In genomic region chr13:36130542-36131214, GRCh38 we compare ENCODE assay signal across 8 cellular contexts. TPM values are rescaled to one million over a fixed set of nuclear protein-coding genes. Genes with fewer than 3 reads are reported as not detected.
A peak's percentile ranks its signal among the peaks of the same experiment; 100 is the strongest.
DNase-seq lines count a peak whose midpoint lies in the region; ATAC-seq and TF ChIP-seq lines count a peak whose summit lies in the region.

No MANE protein-coding gene starts in this region.

- no peak for TF ChIP-seq CTCF in WERI-Rb-1 (IDR thresholded peaks at IDR 0.05; ENCODE audit: low read depth, low read length)

- ATAC-seq in HG03025 (IDR thresholded peaks at IDR 0.05; ENCODE audit: low FRiP score, unreplicated experiment), result no peak

- H3K9me3 ChIP-seq in WERI-Rb-1 (ENCODE audit: severe bottlenecking) (no peaks in the 10 kb centered on the region), iPS-15b (ENCODE audit: control insufficient read depth, insufficient read depth, low read length) (no peaks in the 10 kb centered on the region), subcutaneous abdominal adipose tissue (ENCODE audit: control insufficient read depth in 5 of 5, low read length in 5 of 5) (peaks cover 0 to 2% (median 0%) of the 10 kb centered on the region in 5 donors)

- H3K4me3 ChIP-seq in WERI-Rb-1 (ENCODE audit: low read depth, low read length) (peak overlapping the region; percentile 59), iPS-15b (ENCODE audit: low read depth, low read length) (peak overlapping the region; percentile 75), subcutaneous abdominal adipose tissue (ENCODE audit: low read depth in 1 of 5, low read length in 5 of 5) (peak overlapping the region; percentile 48 to 73 (median 64))

- no peak overlapping the region for H3K27ac ChIP-seq in WERI-Rb-1
- H3K27ac ChIP-seq in subcutaneous abdominal adipose tissue (ENCODE audit: low read depth, low read length), result no peak overlapping the region

- H3K27me3 ChIP-seq in WERI-Rb-1 (ENCODE audit: insufficient read depth, low read depth, severe bottlenecking) (no peaks in the 10 kb centered on the region), iPS-15b (ENCODE audit: control insufficient read depth, insufficient read depth, low read length) (peaks cover 38% of the 10 kb centered on the region), subcutaneous abdominal adipose tissue (ENCODE audit: control insufficient read depth in 5 of 5, insufficient read depth in 4 of 5, low read length in 5 of 5) (peaks cover 0 to 20% (median 9%) of the 10 kb centered on the region in 5 donors)

- H3K9ac ChIP-seq in iPS-15b (ENCODE audit: low read depth, low read length), result no peak overlapping the region
- peak overlapping the region in 1 of 5 donors; percentile 18 for H3K9ac ChIP-seq in subcutaneous abdominal adipose tissue (ENCODE audit: low read length in 5 of 5)

- H3K36me3 ChIP-seq in WERI-Rb-1 (no peaks in the 10 kb centered on the region), iPS-15b (ENCODE audit: control insufficient read depth, insufficient read depth, low read length) (no peaks in the 10 kb centered on the region), subcutaneous abdominal adipose tissue (ENCODE audit: control insufficient read depth in 5 of 5, insufficient read depth in 5 of 5, low read length in 5 of 5) (no peaks in the 10 kb centered on the region)

- DNase-seq in LHCN-M2 (ENCODE audit: low read depth) (peak; percentile 11), WERI-Rb-1 (peak; percentile 46), 8988T (no peak), NCI-H1930 (lab: John Stamatoyannopoulos, UW) (no peak), OCI-M2 (lab: John Stamatoyannopoulos, UW; ENCODE audit: unreplicated experiment) (no peak)

- H3K4me1 ChIP-seq in iPS-15b (ENCODE audit: control insufficient read depth, insufficient read depth, low read length) (peaks cover 10% of the 10 kb centered on the region), subcutaneous abdominal adipose tissue (ENCODE audit: control insufficient read depth in 5 of 5, insufficient read depth in 5 of 5, low read length in 5 of 5) (peaks cover 0 to 17% (median 11%) of the 10 kb centered on the region in 5 donors)

RNA-seq across cellular contexts. Expression of gene DCLK1, which starts 0.5 kb away (rescaled TPM):
- total RNA-seq in LHCN-M2 (2014; rRNA removed), result 1.9 and 3.1 TPM in 2 replicates
- polyA plus RNA-seq in LHCN-M2 (2012), result 1.7 TPM

Comparison
In these comparisons a context has a peak if more than half of its experiments do, and no peak if none do; other contexts are left out.
1. DNase-seq: peak in LHCN-M2 (single experiment) and WERI-Rb-1 (single experiment); none in 8988T (single experiment), NCI-H1930 (0 of 2) and OCI-M2 (single experiment).
2. Peak in every context shown above with its lines, with median percentiles within 50 percentile points of each other: H3K4me3 ChIP-seq.